ENCODE assay signal across 26 cellular contexts in genomic region chr12:72230589-72230988, GRCh38. TPM values are rescaled to one million over a fixed set of nuclear protein-coding genes. Genes with fewer than 3 reads are reported as not detected.
A peak's percentile ranks its signal among the peaks of the same experiment; 100 is the strongest.
DNase-seq lines count a peak whose midpoint lies in the region; ATAC-seq and TF ChIP-seq lines count a peak whose summit lies in the region.
"Had no signal": no experiment of that assay in that cellular context is flagged by ENCODE, and none has a peak within 500 bp of the region (broad histone marks: within the 10 kb centered on the region; RNA-seq: fewer than 3 reads in every experiment).

No MANE protein-coding gene starts in this region.

- H3K4me1 ChIP-seq in gastrocnemius medialis: no peaks in the 10 kb centered on the region
- H3K4me1 ChIP-seq: A549, gastroesophageal sphincter, lower lobe of right lung, spleen, transverse colon had no signal

- H3K4me3 ChIP-seq in AG04450 (ENCODE audit: low read depth, low read length): no peak overlapping the region
- H3K4me3 ChIP-seq in cardiac fibroblast (replicated peaks in 1 of 2; ENCODE audit: low read depth in 2 of 2, low read length in 2 of 2): no peak overlapping the region
- H3K4me3 ChIP-seq in gastrocnemius medialis: no peak overlapping the region
- H3K4me3 ChIP-seq: A549, gastroesophageal sphincter, lower lobe of right lung, spleen, transverse colon had no signal

- H3K27ac ChIP-seq in AG04450 (ENCODE audit: low read depth, low read length) (no peak overlapping the region), gastrocnemius medialis (no peak overlapping the region)
- H3K27ac ChIP-seq: A549, gastroesophageal sphincter, lower lobe of right lung, spleen, transverse colon had no signal

- POLR2A ChIA-PET in AG04450 (lab: Yijun Ruan, JAX) (interaction anchor here (1.0 to 1.1 kb wide), 2 partner anchors 10 to 42 kb away, joined by 3 read pairs; partner anchors contain the start of gene TRHDE), HEK293T (lab: Yijun Ruan, JAX) (no interaction called here)

- TF ChIP-seq CTCF in AG04450 (IDR thresholded peaks at IDR 0.05; ENCODE audit: low read depth, low read length) (no peak), cardiac fibroblast (IDR thresholded peaks at IDR 0.05; ENCODE audit: low read depth, low read length) (no peak), gastrocnemius medialis (IDR thresholded peaks at IDR 0.05 in 4 of 5, conservative IDR thresholded peaks at IDR 0.05 in 1 of 5) (no peak)

- ATAC-seq in gastrocnemius medialis (no peak), HG03135 (IDR thresholded peaks at IDR 0.05; ENCODE audit: unreplicated experiment) (no peak)
- ATAC-seq: A549; activated naive CD8-positive, alpha-beta T cell treated with anti-CD3 and anti-CD28 coated beads, Interleukin-2, amount 50 U/mL, for 24 hours; gastroesophageal sphincter; lower lobe of right lung; stimulated activated naive CD8-positive, alpha-beta T cell treated with anti-CD3 and anti-CD28 coated beads, Interleukin-15, amount 100 ng/mL, for 72 hours had no signal

- H3K27me3 ChIP-seq in AG04450 (ENCODE audit: control insufficient read depth, insufficient read depth, low read length): no peaks in the 10 kb centered on the region
- no peaks in the 10 kb centered on the region for H3K27me3 ChIP-seq in gastrocnemius medialis
- H3K27me3 ChIP-seq: gastroesophageal sphincter, spleen, transverse colon had no signal

- CTCF ChIA-PET in AG04450 (lab: Charles Lee): interaction anchor here (1.6 to 2.0 kb wide), 3 partner anchors 10 to 450 kb away, joined by 3 to 6 read pairs (median 5); no protein-coding TSS in a partner anchor
- CTCF ChIA-PET in HEK293T (lab: Yijun Ruan, JAX): no interaction called here

- in situ Hi-C loops in gastrocnemius medialis (cut with MboI; ENCODE audit: low sequenced_read_pairs in 4 of 4): no loop called here

- DNase-seq in AG04450 (ENCODE audit: low read depth, low spot score) (peak; percentile 75), HS-27A (ENCODE audit: low read depth) (peak; percentile 29), cardiac fibroblast (ENCODE audit: low read depth in 2 of 2) (peak; percentile 23 to 52), iris pigment epithelial cell (ENCODE audit: low read depth) (peak; percentile 79), HEK293T (ENCODE audit: extremely low spot score) (no peak), HUDEP-2 (lab: John Stamatoyannopoulos, UW; ENCODE audit: unreplicated experiment in 76 of 76) (no peak), gastrocnemius medialis (no peak)
- DNase-seq: activated CD4-positive, alpha-beta memory T cell treated with anti-CD3 and anti-CD28 coated beads for 36 hours; activated gamma-delta T cell; activated naive CD8-positive, alpha-beta T cell treated with anti-CD3 and anti-CD28 coated beads, Interleukin-2, amount 50 U/mL, for 24 hours; GDM1; H7; KG1; lower lobe of right lung; NCI-H1436 treated with DMSO at 0.1 percent for 48 hours; NCI-H69; spleen; stimulated activated CD4-positive, alpha-beta T cell treated with anti-CD3 and anti-CD28 coated beads, Interleukin-4, amount 100 ng/mL, for 24 hours; stimulated activated naive CD8-positive, alpha-beta T cell treated with anti-CD3 and anti-CD28 coated beads, Interleukin-15, amount 100 ng/mL, for 72 hours; SW 1271; transverse colon had no signal

- no peak for TF ChIP-seq POLR2A in gastrocnemius medialis (IDR thresholded peaks at IDR 0.05)

- H3K9me3 ChIP-seq in AG04450 (ENCODE audit: control insufficient read depth, insufficient read depth, low read length) (no peaks in the 10 kb centered on the region), gastrocnemius medialis (no peaks in the 10 kb centered on the region)
- H3K9me3 ChIP-seq: A549, gastroesophageal sphincter, lower lobe of right lung, spleen, transverse colon had no signal

- no peaks in the 10 kb centered on the region for H3K36me3 ChIP-seq in gastrocnemius medialis
- H3K36me3 ChIP-seq: gastroesophageal sphincter, lower lobe of right lung, spleen, transverse colon had no signal

- intact Hi-C loops in gastrocnemius medialis (cut with DNase I; ENCODE audit: low total_unique reads): no loop called here

TF ChIP-seq in HEK293T, 16 proteins besides CTCF, POLR2A, EP300 and RAD21:
- TF ChIP-seq LEF1 (IDR thresholded peaks at IDR 0.05; ENCODE audit: borderline replicate concordance) (no peak), ARNT (IDR thresholded peaks at IDR 0.05) (no peak)

RNA-seq across cellular contexts. Expression of gene TRHDE, which starts 41.6 kb away (rescaled TPM):
- 71.1 and 90.7 TPM in 2 replicates for polyA plus RNA-seq in AG04450 (2011; rRNA removed)
- 88.5 and 155 TPM in 2 replicates for polyA minus RNA-seq in AG04450 (2011; rRNA and poly(A)+ RNA removed)
- total RNA-seq in gastrocnemius medialis: 1 to 10 TPM in 2 of 4 donors, under 1 TPM in 2; 0.17 to 3.4 (median 0.88) TPM
- total RNA-seq: activated CD4-positive, alpha-beta memory T cell treated with anti-CD3 and anti-CD28 coated beads for 36 hours; endothelial cell of umbilical vein had no signal
- polyA plus RNA-seq: CD14-positive monocyte, endothelial cell of umbilical vein had no signal

Comparison
In these comparisons a context has a peak if more than half of its experiments do, and no peak if none do; other contexts are left out.
1. DNase-seq: peak in AG04450 (single experiment), HS-27A (single experiment), cardiac fibroblast (2 of 2) and iris pigment epithelial cell (single experiment); none in HEK293T (single experiment), HUDEP-2 (0 of 76) and gastrocnemius medialis (0 of 2).